ENCODE assay signal across 8 cellular contexts in the genomic region with DNA sequence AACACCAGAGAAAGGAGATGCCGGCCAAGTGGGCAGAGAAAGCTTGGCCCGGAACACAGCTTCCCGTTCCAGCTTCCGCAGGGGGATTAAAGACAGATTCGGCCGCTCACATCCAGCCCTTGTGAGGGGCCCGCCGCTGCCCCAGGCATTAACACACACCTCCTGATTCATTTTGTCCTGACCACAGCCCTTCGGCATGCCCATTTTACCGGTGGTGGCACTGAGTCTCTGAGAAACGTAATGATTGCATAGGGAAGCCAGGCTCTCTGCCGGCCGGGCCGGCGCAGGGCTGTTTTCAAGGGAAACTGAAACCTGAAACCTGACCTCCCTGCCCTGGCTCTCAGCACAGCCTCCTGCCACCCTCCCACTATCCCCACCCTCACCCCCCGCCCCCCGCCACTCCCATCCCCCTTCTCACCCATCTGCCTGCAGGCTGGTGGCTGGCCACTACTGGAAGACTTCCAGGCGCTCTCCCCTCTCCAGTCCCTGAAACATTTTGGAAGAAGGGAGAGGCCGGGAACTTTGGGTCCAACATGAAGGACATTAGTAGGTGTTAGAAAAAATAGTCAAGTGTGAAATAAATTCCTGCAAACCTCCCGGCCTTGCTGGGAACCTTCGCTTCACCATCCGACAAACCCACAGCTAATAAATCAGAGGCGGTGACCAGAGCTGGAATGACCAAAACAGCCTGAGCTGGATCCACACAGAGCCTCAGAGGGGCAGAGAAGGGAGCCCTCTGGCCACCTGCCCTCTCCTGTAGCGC.
DNase-seq lines count a peak whose midpoint lies in the region; ATAC-seq and TF ChIP-seq lines count a peak whose summit lies in the region.

No MANE protein-coding gene starts in this region.

- H3K4me3 ChIP-seq in neutrophil (ENCODE audit: low read depth in 1 of 2, low read length in 1 of 2): peak overlapping the region; percentile 33 to 55

- no peak for TF ChIP-seq CTCF in neutrophil (IDR thresholded peaks at IDR 0.05)

- no peaks in the 10 kb centered on the region for H3K9me3 ChIP-seq in neutrophil

- peaks cover 5 to 8% of the 10 kb centered on the region in 2 experiments for H3K4me1 ChIP-seq in neutrophil (ENCODE audit: control insufficient read depth in 1 of 2, insufficient read depth in 1 of 2, low read depth in 1 of 2, low read length in 1 of 2)

- H3K36me3 ChIP-seq in neutrophil: no peaks in the 10 kb centered on the region

- H3K27me3 ChIP-seq in neutrophil: no peaks in the 10 kb centered on the region

- peak in 2 of 3 experiments; percentile 39 to 71 for DNase-seq in NCI-H1417 (lab: John Stamatoyannopoulos, UW)
- no peak for DNase-seq in NCI-H1417 treated with DMSO at 0.1 percent for 48 hours (lab: John Stamatoyannopoulos, UW)
- DNase-seq in OCI-M1 (lab: John Stamatoyannopoulos, UW): peak; percentile 66
- DNase-seq in fibroblast of gingiva (ENCODE audit: low read depth): peak; percentile 31
- DNase-seq in activated gamma-delta T cell treated with Interleukin-2 at 50 U/mL for 16 hours: no peak
- DNase-seq in HPDE6-E6E7 (ENCODE audit: extremely low spot score): no peak

- ATAC-seq in GM21619 (IDR thresholded peaks at IDR 0.05; ENCODE audit: unreplicated experiment): no peak

- H3K27ac ChIP-seq in neutrophil: peak overlapping the region; percentile 53

Comparison
In these comparisons a context has a peak if more than half of its experiments do, and no peak if none do; other contexts are left out.
1. DNase-seq: peak in NCI-H1417 (2 of 3), OCI-M1 (single experiment) and fibroblast of gingiva (single experiment); none in NCI-H1417 treated with DMSO at 0.1 percent for 48 hours (single experiment), activated gamma-delta T cell treated with Interleukin-2 at 50 U/mL for 16 hours (single experiment) and HPDE6-E6E7 (single experiment).